8 cellular contexts compared by ENCODE assay signal in the genomic region with DNA sequence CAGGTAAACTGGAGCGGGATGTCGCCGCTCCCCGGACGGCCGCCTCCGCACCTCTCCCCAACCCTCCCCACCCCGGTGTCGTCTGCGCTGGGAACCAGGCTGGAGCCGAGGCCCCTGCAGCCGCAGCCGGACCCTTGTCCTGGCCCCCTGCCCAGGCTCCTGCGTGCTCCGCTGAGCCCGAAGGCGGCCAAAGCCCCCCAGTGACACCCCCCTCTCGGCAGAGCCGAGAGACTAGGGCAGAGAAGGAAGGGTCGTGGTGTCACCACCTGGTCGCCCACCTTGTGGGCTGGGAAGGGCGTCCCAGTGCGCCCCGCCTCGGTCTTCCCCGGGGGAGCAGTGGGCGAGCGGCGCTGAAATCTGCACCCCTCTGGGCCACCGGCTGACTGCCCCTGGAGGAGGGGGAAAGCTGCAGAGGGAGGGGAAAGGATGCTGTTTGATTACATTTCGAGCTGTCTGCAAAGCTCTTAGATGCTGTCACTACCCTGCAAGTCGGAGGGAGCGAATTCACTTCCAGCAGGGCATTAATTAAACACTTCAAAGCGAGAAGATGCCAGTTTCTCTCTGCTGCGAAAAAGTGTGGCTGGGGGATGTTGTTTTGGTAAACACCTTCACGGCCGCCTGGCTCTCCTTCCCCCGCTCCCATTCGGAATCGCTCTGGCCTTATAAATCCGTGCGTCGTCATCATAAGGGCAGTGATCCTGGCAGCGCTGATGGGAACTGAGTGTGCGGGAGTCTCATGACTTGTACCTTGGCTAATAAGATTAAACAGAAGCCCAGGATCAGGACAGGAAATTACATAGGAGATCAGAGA. TPM values are rescaled to one million over a fixed set of nuclear protein-coding genes. Genes with fewer than 3 reads are reported as not detected.
DNase-seq lines count a peak whose midpoint lies in the region; ATAC-seq and TF ChIP-seq lines count a peak whose summit lies in the region.

No MANE protein-coding gene starts in this region.

- H3K4me1 ChIP-seq in HAP-1 (no peaks in the 10 kb centered on the region), heart left ventricle (peaks cover 0 to 34% (median 4%) of the 10 kb centered on the region in 12 donors)

- intact Hi-C loops in heart left ventricle (cut with DNase I): no loop called here

- peak overlapping the region; percentile 47 for H3K4me3 ChIP-seq in HAP-1
- peak overlapping the region; percentile 57 to 96 (median 86) for H3K4me3 ChIP-seq in heart left ventricle

- in situ Hi-C loops in HAP-1 (cut with MboI; ENCODE audit: low sequenced_read_pairs): no loop called here

- peak; percentile 68 to 83 (median 82) for ATAC-seq in heart left ventricle
- ATAC-seq in HG02884 (IDR thresholded peaks at IDR 0.05; ENCODE audit: unreplicated experiment): no peak
- ATAC-seq in HG03442 (IDR thresholded peaks at IDR 0.05; ENCODE audit: unreplicated experiment): no peak

- WGBS in heart left ventricle, 4 donors: 5 to 11% (median 7%) methylated on average over 26 to 45 of the region's 45 CpGs

- DNase-seq in A172 (ENCODE audit: low spot score) (peak; percentile 23), HAP-1 (ENCODE audit: low spot score in 2 of 2) (peak in 1 of 2 experiments; percentile 20), SW480 (ENCODE audit: low spot score) (peak; percentile 9), heart left ventricle (peak; percentile 23 to 62 (median 55)), pons (ENCODE audit: low spot score) (peak; percentile 68)
- DNase-seq in activated CD4-positive, alpha-beta T cell treated with anti-CD3 and anti-CD28 coated beads, Interleukin-2, amount 50 U/mL, for 4 hours: no peak

- H3K27me3 ChIP-seq in HAP-1 (ENCODE audit: low read depth) (no peaks in the 10 kb centered on the region), heart left ventricle (peaks cover 0 to 8% (median 0%) of the 10 kb centered on the region in 9 donors)

- no peaks in the 10 kb centered on the region for H3K9me3 ChIP-seq in HAP-1
- no peaks in the 10 kb centered on the region for H3K9me3 ChIP-seq in heart left ventricle

- TF ChIP-seq CTCF in heart left ventricle (IDR thresholded peaks at IDR 0.05): no peak

- peak overlapping the region; percentile 50 to 90 (median 78) for H3K27ac ChIP-seq in heart left ventricle

- peak in 1 of 2 donors; percentile 61 for TF ChIP-seq POLR2A in heart left ventricle (IDR thresholded peaks at IDR 0.05)

- no peaks in the 10 kb centered on the region for H3K36me3 ChIP-seq in HAP-1 (replicated peaks)
- H3K36me3 ChIP-seq in heart left ventricle: no peaks in the 10 kb centered on the region

RNA-seq across cellular contexts. Expression of gene DYNC1I1, which starts 0.6 kb away (rescaled TPM):
- total RNA-seq in A172 (2014; rRNA removed; shearing (Covaris generic)): 1.1 and 2.4 TPM in 2 replicates
- total RNA-seq in heart left ventricle: 10 to 100 TPM; 20.3 to 46.8 (median 38.8) TPM
- polyA plus RNA-seq in heart left ventricle: 10 to 100 TPM in 1 of 2 donors, 1 to 10 TPM in 1; 6.1 to 14.4 TPM

Comparison
In these comparisons a context has a peak if more than half of its experiments do, and no peak if none do; other contexts are left out.
1. DNase-seq: peak in A172 (single experiment), SW480 (single experiment), heart left ventricle (5 of 5) and pons (single experiment); none in activated CD4-positive, alpha-beta T cell treated with anti-CD3 and anti-CD28 coated beads, Interleukin-2, amount 50 U/mL, for 4 hours (0 of 2).
2. ATAC-seq: peak in heart left ventricle (4 of 4); none in HG02884 (single experiment) and HG03442 (single experiment).